Comparison of ENCODE assay signal across 22 cellular contexts in the genomic region with DNA sequence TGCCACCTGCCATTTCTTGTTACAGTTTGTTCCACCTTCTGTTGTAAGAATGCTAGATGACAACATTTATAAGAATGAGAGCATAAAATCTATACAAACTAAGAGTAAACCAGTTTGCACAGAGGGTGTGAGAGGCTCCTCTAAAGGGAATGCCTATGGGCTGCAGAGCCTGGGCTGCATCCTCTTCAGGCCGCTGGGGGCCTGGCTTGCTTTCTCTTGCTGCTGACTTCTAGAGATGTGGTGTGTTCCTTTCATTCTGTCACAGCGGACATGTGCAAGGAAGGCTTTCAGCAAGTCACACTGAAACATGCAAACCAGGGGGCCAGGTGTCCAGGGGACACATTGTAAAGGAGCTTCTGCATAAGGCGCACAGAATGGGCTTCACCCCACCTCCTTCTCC. TPM values are rescaled to one million over a fixed set of nuclear protein-coding genes. Genes with fewer than 3 reads are reported as not detected.
"Had no signal": no experiment of that assay in that cellular context is flagged by ENCODE, and none has a peak within 500 bp of the region (broad histone marks: within the 10 kb centered on the region; RNA-seq: fewer than 3 reads in every experiment).

No MANE protein-coding gene starts in this region.

- H3K27me3 ChIP-seq: adrenal gland, ascending aorta had no signal

- H3K4me3 Mint-ChIP-seq: activated CD4-positive, alpha-beta T cell treated with anti-CD3 and anti-CD28 coated beads for 36 hours; activated naive CD8-positive, alpha-beta T cell; activated T-cell treated with anti-CD3 and anti-CD28 coated beads, Interleukin-2, amount 50 U/mL, for 4 hours; central memory CD8-positive, alpha-beta T cell; endodermal cell; naive thymus-derived CD4-positive, alpha-beta T cell; neural crest cell; WTC11 had no signal

- H3K9me3 Mint-ChIP-seq: activated T-cell treated with anti-CD3 and anti-CD28 coated beads, Interleukin-2, amount 50 U/mL, for 4 hours; activated T-helper 2 cell treated with anti-CD3 and anti-CD28 coated beads, Interferon-gamma antibody, Interleukin-2, Interleukin-4, amounts not matched to agents 10 μg/mL and 5 μg/mL and 100 μg/mL, durations not matched to agents 14 hours and 24 hours and 36 hours; central memory CD8-positive, alpha-beta T cell; endodermal cell; naive thymus-derived CD4-positive, alpha-beta T cell; neural crest cell; WTC11 had no signal

- H3K27ac Mint-ChIP-seq: activated CD4-positive, alpha-beta T cell treated with anti-CD3 and anti-CD28 coated beads for 36 hours; activated naive CD8-positive, alpha-beta T cell; activated T-helper 2 cell treated with anti-CD3 and anti-CD28 coated beads, Interferon-gamma antibody, Interleukin-2, Interleukin-4, amounts not matched to agents 10 μg/mL and 5 μg/mL and 100 μg/mL, durations not matched to agents 14 hours and 24 hours and 36 hours; endodermal cell; naive thymus-derived CD4-positive, alpha-beta T cell; WTC11 had no signal

- DNase-seq: activated CD4-positive, alpha-beta T cell treated with anti-CD3 and anti-CD28 coated beads for 36 hours; activated CD4-positive, alpha-beta T cell treated with anti-CD3 and anti-CD28 coated beads, Interleukin-2, amount 50 U/mL, for 4 hours; activated CD8-positive, alpha-beta memory T cell treated with anti-CD3 and anti-CD28 coated beads, Interleukin-2, amount 50 U/mL, for 48 hours; activated naive CD4-positive, alpha-beta T cell; activated T-cell treated with anti-CD3 and anti-CD28 coated beads, Interleukin-2, amount 50 U/mL, for 4 hours; adrenal gland; endodermal cell; kidney; lower lobe of right lung; naive thymus-derived CD4-positive, alpha-beta T cell; occipital lobe; retina; spleen; stimulated activated CD4-positive, alpha-beta T cell treated with anti-CD3 and anti-CD28 coated beads, Interleukin-4, amount 100 ng/mL, for 1 hour; stimulated activated naive CD4-positive, alpha-beta T cell; T-helper 9 cell had no signal

- H3K27me3 Mint-ChIP-seq: activated CD4-positive, alpha-beta T cell treated with anti-CD3 and anti-CD28 coated beads for 36 hours; activated naive CD8-positive, alpha-beta T cell; central memory CD8-positive, alpha-beta T cell had no signal

- H3K4me1 ChIP-seq: adrenal gland had no signal

- ATAC-seq: activated CD4-positive, alpha-beta T cell treated with anti-CD3 and anti-CD28 coated beads for 36 hours; activated T-cell treated with anti-CD3 and anti-CD28 coated beads, Interleukin-2, amount 50 U/mL, for 4 hours; lower lobe of right lung; naive thymus-derived CD4-positive, alpha-beta T cell; WTC11 had no signal

- H3K4me3 ChIP-seq: adrenal gland, ascending aorta, lower lobe of right lung, spleen had no signal

- H3K27ac ChIP-seq: adrenal gland, ascending aorta, lower lobe of right lung, spleen had no signal

- H3K36me3 ChIP-seq: adrenal gland, lower lobe of right lung, spleen had no signal

- H3K9me3 ChIP-seq: adrenal gland, ascending aorta, lower lobe of right lung, spleen had no signal

- H3K4me1 Mint-ChIP-seq: activated CD4-positive, alpha-beta T cell treated with anti-CD3 and anti-CD28 coated beads for 36 hours; central memory CD8-positive, alpha-beta T cell; neural crest cell had no signal

- H3K36me3 Mint-ChIP-seq: activated naive CD8-positive, alpha-beta T cell; naive thymus-derived CD4-positive, alpha-beta T cell; WTC11 had no signal

RNA-seq across cellular contexts. Expression of gene FLNC, which starts 25.4 kb away (rescaled TPM):
- total RNA-seq: activated T-helper 2 cell treated with anti-CD3 and anti-CD28 coated beads, Interferon-gamma antibody, Interleukin-2, Interleukin-4, amounts not matched to agents 10 μg/mL and 5 μg/mL and 100 μg/mL, durations not matched to agents 14 hours and 24 hours and 36 hours had no signal
- polyA plus RNA-seq: naive thymus-derived CD4-positive, alpha-beta T cell had no signal

RNA-seq across cellular contexts. Expression of gene KCP, which starts 55.0 kb away (rescaled TPM):
- total RNA-seq: activated CD4-positive, alpha-beta T cell treated with anti-CD3 and anti-CD28 coated beads for 36 hours; activated T-helper 2 cell treated with anti-CD3 and anti-CD28 coated beads, Interferon-gamma antibody, Interleukin-2, Interleukin-4, amounts not matched to agents 10 μg/mL and 5 μg/mL and 100 μg/mL, durations not matched to agents 14 hours and 24 hours and 36 hours had no signal
- polyA plus RNA-seq: naive thymus-derived CD4-positive, alpha-beta T cell had no signal
